ENCODE assay signal across 8 cellular contexts in the genomic region with DNA sequence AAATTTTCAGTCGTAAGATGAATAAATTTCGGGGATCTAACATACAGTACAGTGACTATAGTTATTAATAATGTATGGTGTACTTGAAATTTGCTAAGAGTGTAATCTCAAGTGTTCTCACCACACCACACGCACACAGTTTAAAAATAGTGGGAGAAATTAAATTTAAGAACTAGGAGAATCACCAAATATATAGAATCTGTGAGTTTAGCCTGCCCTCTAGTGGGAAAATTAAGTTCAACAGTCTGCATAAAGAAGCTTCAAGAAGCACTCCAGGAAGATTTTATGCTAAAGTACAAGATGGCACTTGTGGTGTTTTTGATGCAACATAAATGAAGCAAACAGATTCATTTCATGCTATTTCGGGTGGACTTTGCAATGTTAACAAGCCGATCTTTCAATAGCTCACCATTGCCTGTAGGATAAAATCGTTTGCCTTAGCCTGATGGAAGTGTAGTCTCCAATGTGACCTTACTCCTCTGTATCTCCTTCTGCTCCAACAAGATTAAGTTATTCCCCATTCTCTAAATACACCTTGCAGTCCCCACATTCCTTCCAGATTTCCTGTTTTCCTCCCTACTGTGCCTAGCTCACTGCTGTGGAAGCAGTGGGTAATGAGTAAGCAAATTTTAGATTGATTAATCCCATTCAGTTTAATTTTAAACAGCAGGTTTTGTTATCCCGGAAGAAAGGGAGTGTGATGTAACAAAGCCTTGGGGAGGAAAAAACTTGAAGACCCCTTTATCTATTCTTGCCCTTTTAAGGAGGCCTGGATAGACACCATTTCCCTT. TPM values are rescaled to one million over a fixed set of nuclear protein-coding genes. Genes with fewer than 3 reads are reported as not detected.
DNase-seq lines count a peak whose midpoint lies in the region; ATAC-seq and TF ChIP-seq lines count a peak whose summit lies in the region.

No MANE protein-coding gene starts in this region.

- H3K4me1 ChIP-seq in prostate gland (replicated peaks): peaks cover 2% of the 10 kb centered on the region

- H3K4me3 ChIP-seq in prostate gland: no peak overlapping the region

- 24% methylated on average over 7 of the region's 7 CpGs for WGBS in prostate gland

- no peaks in the 10 kb centered on the region for H3K9me3 ChIP-seq in prostate gland

- ATAC-seq in GM18511 (IDR thresholded peaks at IDR 0.05; ENCODE audit: unreplicated experiment) (no peak), GM21737 (IDR thresholded peaks at IDR 0.05; ENCODE audit: unreplicated experiment) (no peak)

- no peaks in the 10 kb centered on the region for H3K36me3 ChIP-seq in prostate gland

- H3K27me3 ChIP-seq in prostate gland (replicated peaks; ENCODE audit: insufficient read depth): no peaks in the 10 kb centered on the region

- peak; percentile 77 to 92 (median 85) for TF ChIP-seq CTCF in prostate gland (IDR thresholded peaks at IDR 0.05)

- DNase-seq in stimulated activated CD4-positive, alpha-beta T cell treated with anti-CD3 and anti-CD28 coated beads, Interleukin-4, amount 100 ng/mL, for 24 hours: peak; percentile 44
- DNase-seq in stimulated activated CD4-positive, alpha-beta T cell treated with anti-CD3 and anti-CD28 coated beads, Interleukin-4, amount 100 ng/mL, for 1 hour: no peak
- DNase-seq in NCI-H1436 treated with DMSO at 0.1 percent for 48 hours (lab: John Stamatoyannopoulos, UW) (peak; percentile 78), SKM-1 treated with dmso at 0.1 percent for 144 hours (lab: John Stamatoyannopoulos, UW; ENCODE audit: unreplicated experiment) (peak; percentile 82), fibroblast of peridontal ligament (ENCODE audit: extremely low read depth) (peak; percentile 91), prostate gland (ENCODE audit: low spot score) (peak; percentile 55)

- no peak for TF ChIP-seq POLR2A in prostate gland (IDR thresholded peaks at IDR 0.05)

- peak overlapping the region in 1 of 2 donors; percentile 18 for H3K27ac ChIP-seq in prostate gland

- intact Hi-C loops in prostate gland (cut with DNase I): loop anchor here (2.0 to 5.0 kb wide), 3 partner anchors 57 to 341 kb away; no protein-coding TSS in a partner anchor

RNA-seq across cellular contexts. Expression of gene PIK3C2B, which starts 8.7 kb away (rescaled TPM):
- 10 to 100 TPM; 20.9 to 24.1 TPM for total RNA-seq in prostate gland

RNA-seq across cellular contexts. Expression of gene MDM4, which starts 12.9 kb away (rescaled TPM):
- total RNA-seq in prostate gland: 10 to 100 TPM; 38.0 to 66.9 TPM
